In the genomic region with DNA sequence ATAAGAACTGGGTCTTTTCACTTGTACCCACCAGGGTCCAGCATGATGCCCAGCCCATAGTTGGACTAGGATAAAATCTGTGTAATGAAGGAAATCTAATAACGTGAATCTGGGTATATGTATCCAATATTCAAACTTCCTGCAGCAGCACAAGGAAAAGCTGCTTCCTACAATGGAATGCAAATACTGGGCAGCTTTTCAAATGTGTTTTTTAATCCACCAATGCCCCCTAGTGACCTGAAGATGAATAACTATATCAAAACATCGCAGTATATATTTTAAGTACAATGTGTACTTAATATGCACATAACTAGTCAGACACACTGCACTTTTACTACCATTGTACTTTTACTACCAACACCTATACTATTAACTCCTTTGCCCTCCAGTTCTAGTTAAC, we compare ENCODE assay signal across 9 cellular contexts. TPM values are rescaled to one million over a fixed set of nuclear protein-coding genes. Genes with fewer than 3 reads are reported as not detected.
A peak's percentile ranks its signal among the peaks of the same experiment; 100 is the strongest.
DNase-seq lines count a peak whose midpoint lies in the region; ATAC-seq, FAIRE-seq and TF ChIP-seq lines count a peak whose summit lies in the region.
"Had no signal": no experiment of that assay in that cellular context is flagged by ENCODE, and none has a peak within 500 bp of the region (broad histone marks: within the 10 kb centered on the region; RNA-seq: fewer than 3 reads in every experiment).

No MANE protein-coding gene starts in this region.

- no peaks in the 10 kb centered on the region for H3K9me2 ChIP-seq in PC-3 (replicated peaks; ENCODE audit: low read length)

- no TSS peak for BruUV-seq in PC-3 (replicated peaks; lab: Mats Ljungman, UMichigan)
- BruUV-seq in endothelial cell of umbilical vein (replicated peaks; lab: Mats Ljungman, UMichigan), result no TSS peak

- peak overlapping the region; percentile 55 for H3K4me2 ChIP-seq in PC-3 (ENCODE audit: low read length)
- H3K4me2 ChIP-seq in endothelial cell of umbilical vein (ENCODE audit: insufficient read depth, low read length), result peak overlapping the region; percentile 44

- H3K27ac ChIP-seq in PC-3 (ENCODE audit: low read length) (peak overlapping the region; percentile 92), endothelial cell of umbilical vein (ENCODE audit: insufficient read depth, low read depth, low read length) (peak overlapping the region; percentile 90), mucosa of rectum (ENCODE audit: low read depth in 2 of 2, low read length in 2 of 2) (peak overlapping the region; percentile 20 to 47)

- peak; percentile 84 for FAIRE-seq in endothelial cell of umbilical vein (lab: Jason Lieb, UNC)

- peak; percentile 45 for DNase-seq in Caki2 (ENCODE audit: low read depth)
- peak; percentile 84 for DNase-seq in PC-3
- DNase-seq in endothelial cell of umbilical vein (ENCODE audit: low read depth, low spot score), result peak; percentile 83
- no peak for DNase-seq in GM19238 (ENCODE audit: insufficient read length, low spot score)

- H3K4me1 ChIP-seq in PC-3 (ENCODE audit: insufficient read depth, low read length) (peaks cover 55% of the 10 kb centered on the region), endothelial cell of umbilical vein (ENCODE audit: control insufficient read depth, extremely low read depth, insufficient read depth, low read length) (peaks cover 42% of the 10 kb centered on the region), mucosa of rectum (ENCODE audit: control insufficient read depth in 2 of 2, insufficient read depth in 2 of 2, low read length in 2 of 2) (peaks cover 13% of the 10 kb centered on the region in 2 donors)

- ATAC-seq in HG03354 (IDR thresholded peaks at IDR 0.05; ENCODE audit: poor library complexity, severe bottlenecking, unreplicated experiment) (peak; percentile 30), PC-3 (peak; percentile 39), HG03139 (IDR thresholded peaks at IDR 0.05; ENCODE audit: unreplicated experiment) (no peak), GM19351 (IDR thresholded peaks at IDR 0.05; ENCODE audit: unreplicated experiment) (no peak)

- CTCF ChIA-PET in PC-3 (lab: Charles Lee), result interaction anchor here (0.6 to 2.4 kb wide), 5 partner anchors 13 to 207 kb away, joined by 3 to 24 read pairs (median 3); a partner anchor contains a TSS
- CTCF ChIA-PET in endothelial cell of umbilical vein (lab: Charles Lee), result interaction anchor here (0.5 to 3.1 kb wide), 33 partner anchors 13 to 1917 kb away, joined by 3 to 132 read pairs (median 9); a partner anchor contains a TSS

- intact Hi-C loops in PC-3 (cut with micrococcal nuclease) (loop anchor here (1.0 to 2.0 kb wide), 4 partner anchors 119 to 208 kb away; a partner anchor contains a TSS), endothelial cell of umbilical vein (cut with micrococcal nuclease) (loop anchor here (1.0 to 10.0 kb wide), 4 partner anchors 146 to 252 kb away; a partner anchor contains a TSS)

- POLR2A ChIA-PET in PC-3 (lab: Charles Lee; ENCODE audit: unreplicated experiment) (interaction anchor here (0.6 to 1.8 kb wide), 2 partner anchors 119 kb away, joined by 3 to 14 read pairs; a partner anchor contains a TSS), endothelial cell of umbilical vein (lab: Charles Lee) (interaction anchor here (0.8 to 3.4 kb wide), 2 partner anchors 119 to 152 kb away, joined by 5 to 92 read pairs; a partner anchor contains a TSS)

- no peak overlapping the region for H3K4me3 ChIP-seq in PC-3 (ENCODE audit: low read length)
- no peak overlapping the region for H3K4me3 ChIP-seq in endothelial cell of umbilical vein (replicated peaks in 1 of 3; ENCODE audit: insufficient read depth in 1 of 3, low read depth in 1 of 3, low read length in 3 of 3)
- H3K4me3 ChIP-seq in mucosa of rectum (ENCODE audit: low read length in 2 of 2), result peak overlapping the region; percentile 34 to 51
- H3K4me3 ChIP-seq: skin epidermis had no signal

- peaks cover 7% of the 10 kb centered on the region for H3F3A ChIP-seq in PC-3 (ENCODE audit: low read length, unreplicated experiment)

- H3K79me2 ChIP-seq in PC-3 (ENCODE audit: low read length) (peaks cover 47% of the 10 kb centered on the region), endothelial cell of umbilical vein (ENCODE audit: control insufficient read depth, insufficient read depth, low read length) (peaks cover 4% of the 10 kb centered on the region)

- peak; percentile 61 for TF ChIP-seq CTCF in PC-3 (conservative IDR thresholded peaks at IDR 0.05; ENCODE audit: low read depth, low read length)
- TF ChIP-seq CTCF in endothelial cell of umbilical vein (IDR thresholded peaks at IDR 0.05; ENCODE audit: extremely low read depth in 1 of 2, insufficient read depth in 1 of 2, low read depth in 1 of 2, low read length in 2 of 2), result peak; percentile 19 to 23

- H3K36me3 ChIP-seq in PC-3 (ENCODE audit: low read depth, low read length) (no peaks in the 10 kb centered on the region), endothelial cell of umbilical vein (ENCODE audit: control insufficient read depth in 2 of 2, extremely low read depth in 1 of 2, insufficient read depth in 2 of 2, low read length in 2 of 2) (no peaks in the 10 kb centered on the region), mucosa of rectum (ENCODE audit: control insufficient read depth in 2 of 2, insufficient read depth in 2 of 2, low read length in 2 of 2) (no peaks in the 10 kb centered on the region)

- no peak overlapping the region for H2AFZ ChIP-seq in PC-3 (ENCODE audit: low read length)
- H2AFZ ChIP-seq in endothelial cell of umbilical vein (ENCODE audit: low read depth, low read length), result no peak overlapping the region

- H4K20me1 ChIP-seq in PC-3 (ENCODE audit: low read length) (no peaks in the 10 kb centered on the region), endothelial cell of umbilical vein (replicated peaks; ENCODE audit: control insufficient read depth, extremely low read depth, insufficient read depth, low read length) (no peaks in the 10 kb centered on the region)

- no peaks in the 10 kb centered on the region for H3K27me3 ChIP-seq in PC-3 (ENCODE audit: low read length)
- no peaks in the 10 kb centered on the region for H3K27me3 ChIP-seq in endothelial cell of umbilical vein (ENCODE audit: control insufficient read depth in 2 of 2, insufficient read depth in 2 of 2, low read length in 2 of 2)
- peaks cover 0 to 2% of the 10 kb centered on the region in 2 donors for H3K27me3 ChIP-seq in mucosa of rectum (ENCODE audit: control insufficient read depth in 2 of 2, insufficient read depth in 2 of 2, low read length in 2 of 2)

- peak overlapping the region; percentile 76 for H3K9ac ChIP-seq in PC-3 (ENCODE audit: low read length)
- H3K9ac ChIP-seq in endothelial cell of umbilical vein (replicated peaks; ENCODE audit: extremely low read depth, insufficient read depth, low read length), result peak overlapping the region; percentile 32
- H3K9ac ChIP-seq in mucosa of rectum (ENCODE audit: low read depth in 1 of 2, low read length in 2 of 2), result peak overlapping the region in 1 of 2 donors; percentile 31

- H3K9me1 ChIP-seq in endothelial cell of umbilical vein (replicated peaks; ENCODE audit: control insufficient read depth, extremely low read depth, insufficient read depth, low read length), result no peaks in the 10 kb centered on the region

- dilution Hi-C loops in endothelial cell of umbilical vein (cut with MboI; ENCODE audit: extremely low pct_ligation_motif_present, low sequenced_read_pairs), result no loop called here

- H3K9me3 ChIP-seq in PC-3 (ENCODE audit: low read length), result no peaks in the 10 kb centered on the region
- no peaks in the 10 kb centered on the region for H3K9me3 ChIP-seq in endothelial cell of umbilical vein (replicated peaks; ENCODE audit: control insufficient read depth, insufficient read depth, low read length)
- H3K9me3 ChIP-seq in mucosa of rectum (ENCODE audit: control insufficient read depth in 2 of 2, low read length in 2 of 2), result no peaks in the 10 kb centered on the region

- no peak for TF ChIP-seq POLR2A in endothelial cell of umbilical vein (IDR thresholded peaks at IDR 0.05; ENCODE audit: low read depth, low read length)

- in situ Hi-C loops in Caki2 (cut with HindIII; ENCODE audit: low pct_unique_long_range_greater_than_20kb, low sequenced_read_pairs), result no loop called here

TF ChIP-seq in endothelial cell of umbilical vein, 7 proteins besides CTCF, POLR2A, EP300 and RAD21 (continues in another document):
- no peak for TF ChIP-seq FOS (IDR thresholded peaks at IDR 0.05; ENCODE audit: borderline replicate concordance, insufficient read depth, low read length)
- TF ChIP-seq MYC (IDR thresholded peaks at IDR 0.05; ENCODE audit: low read depth, low read length), result no peak
- no peak for TF ChIP-seq POLR2AphosphoS5 (IDR thresholded peaks at IDR 0.05; ENCODE audit: insufficient read depth, low read depth, low read length)
- TF ChIP-seq, protein P1, sequence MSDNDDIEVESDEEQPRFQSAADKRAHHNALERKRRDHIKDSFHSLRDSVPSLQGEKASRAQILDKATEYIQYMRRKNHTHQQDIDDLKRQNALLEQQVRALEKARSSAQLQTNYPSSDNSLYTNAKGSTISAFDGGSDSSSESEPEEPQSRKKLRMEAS (IDR thresholded peaks at IDR 0.05; ENCODE audit: insufficient read depth, insufficient read length), result no peak
- no peak for TF ChIP-seq JUN (IDR thresholded peaks at IDR 0.05; ENCODE audit: borderline replicate concordance, insufficient read depth, insufficient read length, low read depth)
- TF ChIP-seq GATA2 (IDR thresholded peaks at IDR 0.05; ENCODE audit: insufficient read depth, insufficient read length, low read depth, low read length), result no peak

RNA-seq across cellular contexts. Expression of a gene that starts 5.3 kb away (rescaled TPM):
- total RNA-seq in Caki2 (2014; rRNA removed; shearing (Covaris generic); ENCODE audit: low replicate concordance), result 21.3 and 24.8 TPM in 2 replicates
- total RNA-seq in PC-3 (2014; rRNA removed), result 30.4 and 34.0 TPM in 2 replicates
- 20.9 and 24.3 TPM in 2 replicates for total RNA-seq in endothelial cell of umbilical vein
- polyA plus RNA-seq in endothelial cell of umbilical vein, result 7.6 and 9.8 TPM in 2 replicates
- polyA plus RNA-seq in endothelial cell of umbilical vein (2011; cell fraction: cytosol; rRNA removed), result 14.2 and 14.5 TPM in 2 replicates
- polyA plus RNA-seq in endothelial cell of umbilical vein (2011; cell fraction: nucleus; rRNA removed), result 6.9 and 7.6 TPM in 2 replicates
- 31.7 and 34.1 TPM in 2 replicates for polyA plus RNA-seq in endothelial cell of umbilical vein (2012)
- polyA minus RNA-seq in endothelial cell of umbilical vein, result 3.4 and 6.6 TPM in 2 replicates
- polyA minus RNA-seq in endothelial cell of umbilical vein (2011; cell fraction: cytosol; rRNA and poly(A)+ RNA removed), result 11.3 TPM
- polyA minus RNA-seq in endothelial cell of umbilical vein (2011; cell fraction: nucleus; rRNA and poly(A)+ RNA removed), result 3.1 and 3.4 TPM in 2 replicates

RNA-seq across cellular contexts. Expression of a gene that starts 5.4 kb away (rescaled TPM):
- total RNA-seq in Caki2 (2014; rRNA removed; shearing (Covaris generic); ENCODE audit: low replicate concordance), result not detected in 2 replicates
- not detected in 2 replicates for total RNA-seq in PC-3 (2014; rRNA removed)
- not detected in 2 replicates for total RNA-seq in endothelial cell of umbilical vein
- not detected in 2 replicates for polyA plus RNA-seq in endothelial cell of umbilical vein
- polyA plus RNA-seq in endothelial cell of umbilical vein (2011; cell fraction: cytosol; rRNA removed), result not detected in 2 replicates
- polyA plus RNA-seq in endothelial cell of umbilical vein (2011; cell fraction: nucleus; rRNA removed), result not detected in 2 replicates
- not detected in 2 replicates for polyA plus RNA-seq in endothelial cell of umbilical vein (2012)
- not detected in 2 replicates for polyA minus RNA-seq in endothelial cell of umbilical vein
- not detected for polyA minus RNA-seq in endothelial cell of umbilical vein (2011; cell fraction: cytosol; rRNA and poly(A)+ RNA removed)
- polyA minus RNA-seq in endothelial cell of umbilical vein (2011; cell fraction: nucleus; rRNA and poly(A)+ RNA removed), result not detected in 2 replicates

Comparison
In these comparisons a context has a peak if more than half of its experiments do, and no peak if none do; other contexts are left out.
1. ATAC-seq: peak in HG03354 (single experiment) and PC-3 (single experiment); none in HG03139 (single experiment) and GM19351 (single experiment).
2. H3K27ac ChIP-seq: peak in every context shown above with its lines; median percentile 92 in PC-3; 90 in endothelial cell of umbilical vein; 34 in mucosa of rectum.
3. H3K4me3 ChIP-seq: peak in mucosa of rectum (2 of 2); none in PC-3 (single experiment) and endothelial cell of umbilical vein (0 of 3).